Comparison of ENCODE assay signal across 1 cellular context in the genomic region with DNA sequence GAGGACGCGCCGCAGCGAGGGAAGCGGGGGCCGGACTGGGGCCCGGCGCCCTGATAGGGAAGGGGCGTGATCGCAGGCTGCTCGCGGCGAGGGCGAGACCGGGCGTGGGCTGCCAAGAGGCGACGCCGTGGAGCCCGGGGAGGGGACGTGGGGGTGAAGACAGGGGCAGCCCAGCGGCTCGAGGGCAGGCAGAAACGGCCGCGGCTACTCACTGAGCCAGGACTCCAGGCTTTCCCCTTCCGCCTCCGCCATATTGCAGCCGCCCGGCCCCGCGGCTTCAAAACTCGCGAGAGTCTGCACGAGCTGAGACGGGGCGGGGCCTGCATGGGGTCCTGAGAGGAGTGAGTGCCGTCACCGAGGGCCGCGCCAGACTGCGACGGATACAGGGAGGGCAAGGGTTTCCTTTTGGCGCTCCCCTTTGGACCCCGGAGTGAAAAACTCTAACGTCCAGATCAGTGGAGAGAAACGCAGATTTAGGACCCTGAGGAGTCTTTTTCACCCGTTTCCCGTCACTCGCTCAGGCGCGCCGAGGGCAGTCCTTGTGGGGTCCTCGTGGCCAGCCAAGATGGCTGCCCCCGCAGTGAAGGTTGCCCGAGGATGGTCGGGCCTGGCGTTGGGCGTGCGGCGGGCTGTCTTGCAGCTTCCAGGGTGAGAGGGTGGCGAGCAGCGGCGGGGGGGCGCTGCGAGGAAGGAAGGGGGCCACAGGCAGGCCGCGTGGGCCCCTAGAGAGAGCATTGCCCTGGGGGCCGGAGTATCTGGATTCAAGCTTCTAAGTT.
TF ChIP-seq lines count a peak whose summit lies in the region.

A gene with protein sequence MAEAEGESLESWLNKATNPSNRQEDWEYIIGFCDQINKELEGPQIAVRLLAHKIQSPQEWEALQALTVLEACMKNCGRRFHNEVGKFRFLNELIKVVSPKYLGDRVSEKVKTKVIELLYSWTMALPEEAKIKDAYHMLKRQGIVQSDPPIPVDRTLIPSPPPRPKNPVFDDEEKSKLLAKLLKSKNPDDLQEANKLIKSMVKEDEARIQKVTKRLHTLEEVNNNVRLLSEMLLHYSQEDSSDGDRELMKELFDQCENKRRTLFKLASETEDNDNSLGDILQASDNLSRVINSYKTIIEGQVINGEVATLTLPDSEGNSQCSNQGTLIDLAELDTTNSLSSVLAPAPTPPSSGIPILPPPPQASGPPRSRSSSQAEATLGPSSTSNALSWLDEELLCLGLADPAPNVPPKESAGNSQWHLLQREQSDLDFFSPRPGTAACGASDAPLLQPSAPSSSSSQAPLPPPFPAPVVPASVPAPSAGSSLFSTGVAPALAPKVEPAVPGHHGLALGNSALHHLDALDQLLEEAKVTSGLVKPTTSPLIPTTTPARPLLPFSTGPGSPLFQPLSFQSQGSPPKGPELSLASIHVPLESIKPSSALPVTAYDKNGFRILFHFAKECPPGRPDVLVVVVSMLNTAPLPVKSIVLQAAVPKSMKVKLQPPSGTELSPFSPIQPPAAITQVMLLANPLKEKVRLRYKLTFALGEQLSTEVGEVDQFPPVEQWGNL (minus strand): TSS at position 271 of the 776 bp plus-strand sequence. CDS start 19 bp downstream, at position 252.
Gene MRPS7, plus strand, starts transcription at position 544 of the 776 bp plus-strand sequence. Its CDS starts 22 bp downstream, at position 566.

TF ChIP-seq in K562, 482 proteins besides CTCF, POLR2A, EP300 and RAD21 (continued from another document and continues in another):
- no peak; the same call in 1 of the 2 replicates for TF ChIP-seq ZBTB40 (IDR thresholded peaks at IDR 0.05)
- no peak for TF ChIP-seq ZBTB40 (CRISPR knock-in tag; IDR thresholded peaks at IDR 0.05)
- TF ChIP-seq PRMT5 (CRISPR knock-in tag; IDR thresholded peaks at IDR 0.05) = no peak
- no peak for TF ChIP-seq ZKSCAN1 (IDR thresholded peaks at IDR 0.05; ENCODE audit: low read depth, low read length)
- no peak for TF ChIP-seq STAT5B (CRISPR knock-in tag; IDR thresholded peaks at IDR 0.05)
- TF ChIP-seq CREB3L1 (IDR thresholded peaks at IDR 0.05; ENCODE audit: borderline replicate concordance, low read depth) = peak; percentile 82
- TF ChIP-seq ZNF174 (CRISPR knock-in tag; IDR thresholded peaks at IDR 0.05) = no peak
- TF ChIP-seq FUS (optimal IDR thresholded peaks at IDR 0.05; ENCODE audit: low read depth, low read length) = no peak
- TF ChIP-seq FOXM1 (IDR thresholded peaks at IDR 0.05; ENCODE audit: low read depth) = 0 out of 2 replicates have a peak, but pooled peaks have one; percentile 46
- no peak; the same call in 1 of the 2 replicates for TF ChIP-seq FOXM1 (CRISPR knock-in tag; IDR thresholded peaks at IDR 0.05; ENCODE audit: low read depth)
- TF ChIP-seq GATAD2B (IDR thresholded peaks at IDR 0.05; ENCODE audit: borderline replicate concordance) = no peak
- TF ChIP-seq ILK (tag; IDR thresholded peaks at IDR 0.05; ENCODE audit: borderline replicate concordance, low read depth) = no peak
- TF ChIP-seq SAFB (IDR thresholded peaks at IDR 0.05; ENCODE audit: borderline replicate concordance, low read depth, low read length) = 0 out of 2 replicates have a peak, but pooled peaks have one; percentile 40
- peak; percentile 45; the same call in 1 of the 2 replicates for TF ChIP-seq NBN (IDR thresholded peaks at IDR 0.05; ENCODE audit: low read depth)
- TF ChIP-seq MAFG (tag; conservative IDR thresholded peaks at IDR 0.05) = no peak
- TF ChIP-seq MAFK (IDR thresholded peaks at IDR 0.05; ENCODE audit: low read length) = no peak
- TF ChIP-seq KAT2B (IDR thresholded peaks at IDR 0.05; ENCODE audit: low read depth, low read length) = no peak
- peak; percentile 70 for TF ChIP-seq PKNOX1 (IDR thresholded peaks at IDR 0.05)
- TF ChIP-seq RCOR1 (IDR thresholded peaks at IDR 0.05; ENCODE audit: borderline replicate concordance in 1 of 2, low read depth in 2 of 2, low read length in 2 of 2) = no peak
- TF ChIP-seq ZNF655 (CRISPR knock-in tag; IDR thresholded peaks at IDR 0.05) = no peak
- TF ChIP-seq MECOM (CRISPR knock-in tag; IDR thresholded peaks at IDR 0.05) = no peak
- TF ChIP-seq RFX5 (IDR thresholded peaks at IDR 0.05; ENCODE audit: low read depth, low read length) = no peak
- TF ChIP-seq ZFPM2 (CRISPR knock-in tag; IDR thresholded peaks at IDR 0.05) = peak; percentile 67; the same call in 1 of the 2 replicates
- TF ChIP-seq ZNF75A (CRISPR knock-in tag; IDR thresholded peaks at IDR 0.05) = no peak
- TF ChIP-seq, protein P1, sequence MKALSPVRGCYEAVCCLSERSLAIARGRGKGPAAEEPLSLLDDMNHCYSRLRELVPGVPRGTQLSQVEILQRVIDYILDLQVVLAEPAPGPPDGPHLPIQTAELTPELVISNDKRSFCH (CRISPR knock-in tag; IDR thresholded peaks at IDR 0.05) = no peak
- TF ChIP-seq, protein P1 (tag; IDR thresholded peaks at IDR 0.05) = no peak; the same call in 1 of the 2 replicates
- no peak for TF ChIP-seq MITF (IDR thresholded peaks at IDR 0.05)
- TF ChIP-seq TCFL5 (CRISPR knock-in tag; conservative IDR thresholded peaks at IDR 0.05) = no peak
- TF ChIP-seq TAF9B (IDR thresholded peaks at IDR 0.05; ENCODE audit: partially characterized antibody) = peak; percentile 97
- peak; percentile 45 for TF ChIP-seq FIP1L1 (IDR thresholded peaks at IDR 0.05; ENCODE audit: low read depth, low read length, poor library complexity, severe bottlenecking)
- TF ChIP-seq, protein P2, sequence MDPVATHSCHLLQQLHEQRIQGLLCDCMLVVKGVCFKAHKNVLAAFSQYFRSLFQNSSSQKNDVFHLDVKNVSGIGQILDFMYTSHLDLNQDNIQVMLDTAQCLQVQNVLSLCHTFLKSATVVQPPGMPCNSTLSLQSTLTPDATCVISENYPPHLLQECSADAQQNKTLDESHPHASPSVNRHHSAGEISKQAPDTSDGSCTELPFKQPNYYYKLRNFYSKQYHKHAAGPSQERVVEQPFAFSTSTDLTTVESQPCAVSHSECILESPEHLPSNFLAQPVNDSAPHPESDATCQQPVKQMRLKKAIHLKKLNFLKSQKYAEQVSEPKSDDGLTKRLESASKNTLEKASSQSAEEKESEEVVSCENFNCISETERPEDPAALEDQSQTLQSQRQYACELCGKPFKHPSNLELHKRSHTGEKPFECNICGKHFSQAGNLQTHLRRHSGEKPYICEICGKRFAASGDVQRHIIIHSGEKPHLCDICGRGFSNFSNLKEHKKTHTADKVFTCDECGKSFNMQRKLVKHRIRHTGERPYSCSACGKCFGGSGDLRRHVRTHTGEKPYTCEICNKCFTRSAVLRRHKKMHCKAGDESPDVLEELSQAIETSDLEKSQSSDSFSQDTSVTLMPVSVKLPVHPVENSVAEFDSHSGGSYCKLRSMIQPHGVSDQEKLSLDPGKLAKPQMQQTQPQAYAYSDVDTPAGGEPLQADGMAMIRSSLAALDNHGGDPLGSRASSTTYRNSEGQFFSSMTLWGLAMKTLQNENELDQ (CRISPR knock-in tag; IDR thresholded peaks at IDR 0.05; ENCODE audit: borderline replicate concordance) = 0 out of 2 replicates have a peak, but pooled peaks have one; percentile 21
- TF ChIP-seq ZNF124 (CRISPR knock-in tag; IDR thresholded peaks at IDR 0.05) = no peak
- peak; percentile 93 for TF ChIP-seq SUPT5H (IDR thresholded peaks at IDR 0.05)
